ENCODE assay signal across 26 cellular contexts in genomic region chr12:32254260-32254659, GRCh38.
"Had no signal": no experiment of that assay in that cellular context is flagged by ENCODE, and none has a peak within 500 bp of the region (broad histone marks: within the 10 kb centered on the region; RNA-seq: fewer than 3 reads in every experiment).

No MANE protein-coding gene starts in this region.

- H3K36me3 ChIP-seq: adrenal gland, brain microvascular endothelial cell, WERI-Rb-1 had no signal

- H3K27ac Mint-ChIP-seq: activated CD4-positive, alpha-beta memory T cell treated with anti-CD3 and anti-CD28 coated beads for 36 hours; activated CD4-positive, alpha-beta T cell treated with anti-CD3 and anti-CD28 coated beads for 36 hours; activated CD4-positive, alpha-beta T cell treated with anti-CD3 and anti-CD28 coated beads, Interleukin-2, amount 10 ng/mL, durations not matched to agents 7 days and 5 days; activated naive CD4-positive, alpha-beta T cell treated with anti-CD3 and anti-CD28 coated beads for 36 hours; activated naive CD4-positive, alpha-beta T cell treated with anti-CD3 and anti-CD28 coated beads, Interleukin-2, amount 50 U/mL, for 72 hours; activated T-helper 1 cell treated with anti-CD3 and anti-CD28 coated beads, Interleukin-12 subunit alpha, Interleukin-12 subunit beta, Interleukin-2, Interleukin-4 antibody, amounts not matched to agents 30 ng/mL and 10 ng/mL and 1 ng/mL, durations not matched to agents 14 hours and 24 hours and 36 hours had no signal

- H3K27me3 Mint-ChIP-seq: activated CD4-positive, alpha-beta memory T cell treated with anti-CD3 and anti-CD28 coated beads for 36 hours; activated CD4-positive, alpha-beta T cell treated with anti-CD3 and anti-CD28 coated beads for 36 hours; activated CD4-positive, alpha-beta T cell treated with anti-CD3 and anti-CD28 coated beads, Interleukin-2, amount 10 ng/mL, durations not matched to agents 7 days and 5 days had no signal

- H3K27me3 ChIP-seq: adrenal gland, brain microvascular endothelial cell had no signal

- H3K4me2 ChIP-seq: PC-9 had no signal

- H3K9me3 Mint-ChIP-seq: activated T-cell treated with anti-CD3 and anti-CD28 coated beads, Interleukin-2, amount 50 U/mL, for 4 hours had no signal

- H3K27ac ChIP-seq: adrenal gland, brain microvascular endothelial cell, PC-9, RWPE1, WERI-Rb-1 had no signal

- H3K4me3 Mint-ChIP-seq: activated CD4-positive, alpha-beta memory T cell treated with anti-CD3 and anti-CD28 coated beads for 36 hours; activated CD4-positive, alpha-beta T cell treated with anti-CD3 and anti-CD28 coated beads for 36 hours; activated CD4-positive, alpha-beta T cell treated with anti-CD3 and anti-CD28 coated beads, Interleukin-2, amount 10 ng/mL, durations not matched to agents 7 days and 5 days; activated naive CD4-positive, alpha-beta T cell treated with anti-CD3 and anti-CD28 coated beads for 36 hours; activated T-cell treated with anti-CD3 and anti-CD28 coated beads, Interleukin-2, amount 50 U/mL, for 4 hours; activated T-helper 1 cell treated with anti-CD3 and anti-CD28 coated beads, Interleukin-12 subunit alpha, Interleukin-12 subunit beta, Interleukin-2, Interleukin-4 antibody, amounts not matched to agents 30 ng/mL and 10 ng/mL and 1 ng/mL, durations not matched to agents 14 hours and 24 hours and 36 hours had no signal

- ATAC-seq: activated CD4-positive, alpha-beta T cell treated with anti-CD3 and anti-CD28 coated beads for 36 hours; activated CD4-positive, CD25-positive, alpha-beta regulatory T cell treated with anti-CD3 and anti-CD28 coated beads, Interleukin-2, amount 50 U/mL, for 24 hours; activated naive CD4-positive, alpha-beta T cell treated with anti-CD3 and anti-CD28 coated beads, Interleukin-2, amount 50 U/mL, for 72 hours; activated T-cell treated with anti-CD3 and anti-CD28 coated beads, Interleukin-2, amount 50 U/mL, for 4 hours; Right ventricle myocardium inferior had no signal

- H2AFZ ChIP-seq: PC-9 had no signal

- DNase-seq: activated CD4-positive, alpha-beta memory T cell treated with anti-CD3 and anti-CD28 coated beads for 36 hours; activated CD4-positive, alpha-beta T cell treated with anti-CD3 and anti-CD28 coated beads for 36 hours; activated CD4-positive, alpha-beta T cell treated with anti-CD3 and anti-CD28 coated beads, Interleukin-2, amount 10 ng/mL, durations not matched to agents 7 days and 5 days; activated CD8-positive, alpha-beta memory T cell treated with anti-CD3 and anti-CD28 coated beads, Interleukin-2, amount 50 U/mL, for 4 hours; activated gamma-delta T cell treated with Interleukin-2 at 50 U/mL for 16 hours; activated naive CD4-positive, alpha-beta T cell treated with anti-CD3 and anti-CD28 coated beads for 36 hours; activated T-cell treated with anti-CD3 and anti-CD28 coated beads for 4 hours; activated T-cell treated with anti-CD3 and anti-CD28 coated beads, Interleukin-2, amount 50 U/mL, for 4 hours; adrenal gland; brain microvascular endothelial cell; central memory CD4-positive, alpha-beta T cell; NCI-H1048; NCI-H1105 treated with DMSO at 0.1 percent for 48 hours; NCI-H1436; NCI-H1694 treated with DMSO at 0.1 percent for 48 hours; NCI-H2029; NCI-H345; NCI-H524 treated with DMSO at 0.1 percent for 48 hours; PC-9; T1000; WERI-Rb-1 had no signal

- H3K4me3 ChIP-seq: adrenal gland, PC-9 had no signal

- H3K4me1 ChIP-seq: adrenal gland had no signal
